Comparison of ENCODE assay signal across 8 cellular contexts in the genomic region with DNA sequence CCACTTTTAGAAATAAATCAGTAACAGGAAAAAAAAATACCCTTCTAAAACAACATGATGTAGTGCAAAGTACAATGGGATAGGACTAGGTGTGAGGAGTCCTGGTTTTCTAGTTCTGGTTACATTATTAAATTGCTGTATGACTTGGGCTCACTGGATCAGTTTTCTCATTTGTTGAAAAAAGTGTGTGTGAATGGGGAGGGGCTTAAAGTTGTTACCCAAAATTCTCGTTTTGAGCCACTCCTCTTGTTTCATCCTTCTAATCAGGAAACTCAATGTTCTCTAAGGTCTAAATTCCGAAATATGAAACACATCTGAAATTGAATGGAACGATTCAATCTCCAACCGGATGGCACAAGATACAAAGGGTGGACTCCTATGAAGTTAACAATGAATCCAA. TPM values are rescaled to one million over a fixed set of nuclear protein-coding genes. Genes with fewer than 3 reads are reported as not detected.
A peak's percentile ranks its signal among the peaks of the same experiment; 100 is the strongest.
DNase-seq lines count a peak whose midpoint lies in the region; ATAC-seq, FAIRE-seq and TF ChIP-seq lines count a peak whose summit lies in the region.

No MANE protein-coding gene starts in this region.

- H3K79me2 ChIP-seq in ACC112 (ENCODE audit: control insufficient read depth, insufficient read depth, low read length, unreplicated experiment) (peaks cover 71% of the 10 kb centered on the region), K562 (ENCODE audit: control insufficient read depth, insufficient read depth, low read length) (peaks cover 99% of the 10 kb centered on the region)

- DNase-seq in HL-60 (ENCODE audit: low read depth in 1 of 2, low spot score in 1 of 2) (no peak), K562 (ENCODE audit: extremely low read depth in 1 of 4, low spot score in 3 of 4) (peak in 3 of 4 experiments; percentile 30 to 62 (median 41)), mucosa of descending colon (no peak), cerebellar cortex (ENCODE audit: low spot score) (no peak)
- no peak for DNase-seq in activated CD4-positive, CD25-positive, alpha-beta regulatory T cell treated with anti-CD3 and anti-CD28 coated beads, Interleukin-2, amount 50 U/mL, for 72 hours

- no peak for TF ChIP-seq POLR2A in K562 (conservative IDR thresholded peaks at IDR 0.05)

- H3K4me1 ChIP-seq in ACC112 (ENCODE audit: control insufficient read depth, insufficient read depth, low read length, unreplicated experiment) (peaks cover 36% of the 10 kb centered on the region), K562 (replicated peaks in 1 of 2; ENCODE audit: control insufficient read depth in 2 of 2, insufficient read depth in 2 of 2, low read length in 2 of 2) (peaks cover 16 to 23% of the 10 kb centered on the region in 2 experiments), mucosa of descending colon (ENCODE audit: low read depth) (peaks cover 47% of the 10 kb centered on the region)

- POLR2A ChIA-PET in K562 (lab: Yijun Ruan, JAX): interaction anchor here (1.0 kb wide), 1 partner anchor 26 kb away, joined by 4 read pairs; no protein-coding TSS in a partner anchor

- H3K27me3 ChIP-seq in ACC112 (ENCODE audit: insufficient read depth, low read length) (no peaks in the 10 kb centered on the region), HL-60 (ENCODE audit: insufficient read depth, poor library complexity, severe bottlenecking) (no peaks in the 10 kb centered on the region), K562 (ENCODE audit: control insufficient read depth in 2 of 2, insufficient read depth in 2 of 2, low read length in 2 of 2) (no peaks in the 10 kb centered on the region)

- intact Hi-C loops in K562 (cut with micrococcal nuclease) (loop anchor here (1.0 to 2.0 kb wide), 4 partner anchors 16 to 116 kb away; no protein-coding TSS in a partner anchor), mucosa of descending colon (cut with DNase I, micrococcal nuclease) (no loop called here)

- BruUV-seq in K562 (replicated peaks; lab: Mats Ljungman, UMichigan): TSS peak; percentile 37

- peaks cover 3% of the 10 kb centered on the region; the same call in 1 of the 2 replicates for H3K9me3 ChIP-seq in K562 (replicated peaks; ENCODE audit: control insufficient read depth, insufficient read depth, low read depth, low read length)
- H3K9me3 ChIP-seq in mucosa of descending colon: no peaks in the 10 kb centered on the region

- H3K9ac ChIP-seq in K562 (ENCODE audit: insufficient read depth in 1 of 2, low read depth in 2 of 2, low read length in 2 of 2): peak overlapping the region in 1 of 2 experiments; percentile 94; a peak in 3 of 4 replicates

- no peak for FAIRE-seq in K562 (lab: Jason Lieb, UNC)

- TF ChIP-seq EP300 in K562 (IDR thresholded peaks at IDR 0.05; ENCODE audit: low read length): no peak

- H3K36me3 ChIP-seq in ACC112 (ENCODE audit: insufficient read depth, low read length): no peaks in the 10 kb centered on the region
- H3K36me3 ChIP-seq in K562 (ENCODE audit: control insufficient read depth, insufficient read depth, low read length): peaks cover 18% of the 10 kb centered on the region; the same call in 2 of the 3 replicates
- H3K36me3 ChIP-seq in mucosa of descending colon (ENCODE audit: low read depth): no peaks in the 10 kb centered on the region

- H2AFZ ChIP-seq in ACC112 (ENCODE audit: low read length, unreplicated experiment) (no peak overlapping the region), K562 (ENCODE audit: low read depth, low read length) (no peak overlapping the region)

- 2% methylated on average over 4 of the region's 4 CpGs for WGBS in K562 (ENCODE audit: insufficient coverage, low coverage, missing lambda C conversion rate)

- H4K20me1 ChIP-seq in K562 (replicated peaks; ENCODE audit: control insufficient read depth, insufficient read depth, low read length): peaks cover 25% of the 10 kb centered on the region

- H3K27ac ChIP-seq in ACC112 (ENCODE audit: low read depth, low read length) (no peak overlapping the region; the same call in 1 of the 2 replicates), HL-60 (replicated peaks) (peak overlapping the region; percentile 97), K562 (ENCODE audit: extremely low read depth, low read depth, low read length) (peak overlapping the region; percentile 94)

- in situ Hi-C loops in K562 (cut with MboI): no loop called here

- H3K4me3 ChIP-seq in ACC112 (ENCODE audit: low read depth, low read length) (peak overlapping the region; percentile 96), HL-60 (replicated peaks; ENCODE audit: insufficient read depth, low read length) (peak overlapping the region; percentile 84), K562 (peak overlapping the region; percentile 77), mucosa of descending colon (peak overlapping the region; percentile 93)

- H3K4me2 ChIP-seq in K562 (ENCODE audit: insufficient read depth, low read length): peak overlapping the region; percentile 95

- no peak for ATAC-seq in K562
- no peak for ATAC-seq in mucosa of descending colon
- ATAC-seq in HG02678 (IDR thresholded peaks at IDR 0.05; ENCODE audit: unreplicated experiment): no peak
- ATAC-seq in HG02852 (IDR thresholded peaks at IDR 0.05; ENCODE audit: unreplicated experiment): no peak

- no peaks in the 10 kb centered on the region for H3K9me1 ChIP-seq in K562 (ENCODE audit: control insufficient read depth, insufficient read depth, low read length)

- TF ChIP-seq RAD21 in K562 (CRISPR knock-in tag; conservative IDR thresholded peaks at IDR 0.05 in 1 of 2, IDR thresholded peaks at IDR 0.05 in 1 of 2): no peak; a peak in 1 of 4 replicates

- CTCF ChIA-PET in K562 (lab: Yijun Ruan, JAX; ENCODE audit: low intra/inter-chr PET ratio): no interaction called here

- TF ChIP-seq CTCF in HL-60 (IDR thresholded peaks at IDR 0.05; ENCODE audit: insufficient read depth, low read length) (no peak), K562 (IDR thresholded peaks at IDR 0.05 in 2 of 3, conservative IDR thresholded peaks at IDR 0.05 in 1 of 3; ENCODE audit: insufficient read depth in 2 of 3, low read depth in 1 of 3, low read length in 3 of 3) (no peak), mucosa of descending colon (IDR thresholded peaks at IDR 0.05) (no peak)

TF ChIP-seq in K562, 482 proteins besides CTCF, POLR2A, EP300 and RAD21 (continues in another document):
- TF ChIP-seq, protein P1, sequence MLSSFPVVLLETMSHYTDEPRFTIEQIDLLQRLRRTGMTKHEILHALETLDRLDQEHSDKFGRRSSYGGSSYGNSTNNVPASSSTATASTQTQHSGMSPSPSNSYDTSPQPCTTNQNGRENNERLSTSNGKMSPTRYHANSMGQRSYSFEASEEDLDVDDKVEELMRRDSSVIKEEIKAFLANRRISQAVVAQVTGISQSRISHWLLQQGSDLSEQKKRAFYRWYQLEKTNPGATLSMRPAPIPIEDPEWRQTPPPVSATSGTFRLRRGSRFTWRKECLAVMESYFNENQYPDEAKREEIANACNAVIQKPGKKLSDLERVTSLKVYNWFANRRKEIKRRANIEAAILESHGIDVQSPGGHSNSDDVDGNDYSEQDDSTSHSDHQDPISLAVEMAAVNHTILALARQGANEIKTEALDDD (IDR thresholded peaks at IDR 0.05): peak; percentile 70
- TF ChIP-seq, protein P2, sequence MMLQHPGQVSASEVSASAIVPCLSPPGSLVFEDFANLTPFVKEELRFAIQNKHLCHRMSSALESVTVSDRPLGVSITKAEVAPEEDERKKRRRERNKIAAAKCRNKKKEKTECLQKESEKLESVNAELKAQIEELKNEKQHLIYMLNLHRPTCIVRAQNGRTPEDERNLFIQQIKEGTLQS (IDR thresholded peaks at IDR 0.05): no peak
- TF ChIP-seq, protein P2 (CRISPR knock-in tag; conservative IDR thresholded peaks at IDR 0.05): 0 out of 2 replicates have a peak, but pooled peaks have one; percentile 40
- TF ChIP-seq ZNF232 (CRISPR knock-in tag; IDR thresholded peaks at IDR 0.05): 0 out of 2 replicates have a peak, but pooled peaks have one; percentile 4
- no peak for TF ChIP-seq WHSC1 (IDR thresholded peaks at IDR 0.05; ENCODE audit: low read length)
- peak; percentile 30; the same call in 1 of the 2 replicates for TF ChIP-seq EP400 (IDR thresholded peaks at IDR 0.05)
- 0 out of 2 replicates have a peak, but pooled peaks have one; percentile 15 for TF ChIP-seq HDAC2 (IDR thresholded peaks at IDR 0.05)
- TF ChIP-seq ZNF507 (tag; conservative IDR thresholded peaks at IDR 0.05): 0 out of 2 replicates have a peak, but pooled peaks have one; percentile 15
- TF ChIP-seq POLR2H (tag; IDR thresholded peaks at IDR 0.05; ENCODE audit: low read depth): peak; percentile 66; the same call in 1 of the 2 replicates
- no peak for TF ChIP-seq TSC22D4 (tag; IDR thresholded peaks at IDR 0.05)
- TF ChIP-seq NFATC3 (IDR thresholded peaks at IDR 0.05): 0 out of 2 replicates have a peak, but pooled peaks have one; percentile 61

RNA-seq across cellular contexts. Expression of a gene that starts 1.7 kb away (rescaled TPM):
- total RNA-seq in K562 (2011; cell fraction: chromatin; rRNA removed; ENCODE audit: low replicate concordance): 10.9 and 28.5 TPM in 2 replicates
- total RNA-seq in K562 (2011; cell fraction: nucleolus; rRNA removed): 10.0 and 12.2 TPM in 2 replicates
- 19.1 and 41.4 TPM in 2 replicates for total RNA-seq in K562 (2011; cell fraction: nucleoplasm; rRNA removed)
- total RNA-seq in K562 (2014; rRNA removed) (4.1 and 5.9 TPM in 2 replicates), K562 (2014; rRNA removed; fragmentation: Illumina TruSeq; extraction: Trizol) (9.6 and 9.9 TPM in 2 replicates), K562 (2015; rRNA removed; fragmentation: Illumina TruSeq; extraction: Trizol) (8.5 and 8.7 TPM in 2 replicates), K562 (2021) (12.9 and 13.9 TPM in 2 replicates), mucosa of descending colon (100 to 1,000 TPM in 1 of 3 donors, 10 to 100 TPM in 2; 72.4 to 117 (median 90.1) TPM)
- polyA plus RNA-seq in K562 (2011; rRNA removed) (5.6 and 8.3 TPM in 2 replicates), K562 (2014; fragmentation: Illumina TruSeq; extraction: Trizol) (10.2 and 10.9 TPM in 2 replicates), K562 (2014; fragmentation: Nextera tagmentation; extraction: Ambion mirVana) (1 to 10 TPM; 3.2 to 4.4 TPM), K562 (2014; rRNA removed) (6.6 and 8.1 TPM in 2 replicates)
- 2.0 and 2.8 TPM in 2 replicates for polyA plus RNA-seq in K562 (2011; cell fraction: cytosol; rRNA removed)
- 10.4 and 11.6 TPM in 2 replicates for polyA plus RNA-seq in K562 (2011; cell fraction: nucleus; rRNA removed)
- 8.4 and 12.5 TPM in 2 replicates for polyA plus RNA-seq in K562 (2012)
- polyA minus RNA-seq in K562 (2011; rRNA and poly(A)+ RNA removed): 7.6 and 9.3 TPM in 2 replicates
- 4.5 and 6.2 TPM in 2 replicates for polyA minus RNA-seq in K562 (2011; cell fraction: cytosol; rRNA and poly(A)+ RNA removed)
- polyA minus RNA-seq in K562 (2011; cell fraction: nucleus; rRNA and poly(A)+ RNA removed): 29.4 and 36.2 TPM in 2 replicates

Comparison
In these comparisons a context has a peak if more than half of its experiments do, and no peak if none do; other contexts are left out.
1. DNase-seq: peak in K562 (3 of 4); none in HL-60 (0 of 2), mucosa of descending colon (0 of 3), cerebellar cortex (single experiment) and activated CD4-positive, CD25-positive, alpha-beta regulatory T cell treated with anti-CD3 and anti-CD28 coated beads, Interleukin-2, amount 50 U/mL, for 72 hours (single experiment).
2. Peak in every context shown above with its lines, with median percentiles within 50 percentile points of each other: H3K4me3 ChIP-seq.